ENCODE assay signal across 8 cellular contexts in the genomic region with DNA sequence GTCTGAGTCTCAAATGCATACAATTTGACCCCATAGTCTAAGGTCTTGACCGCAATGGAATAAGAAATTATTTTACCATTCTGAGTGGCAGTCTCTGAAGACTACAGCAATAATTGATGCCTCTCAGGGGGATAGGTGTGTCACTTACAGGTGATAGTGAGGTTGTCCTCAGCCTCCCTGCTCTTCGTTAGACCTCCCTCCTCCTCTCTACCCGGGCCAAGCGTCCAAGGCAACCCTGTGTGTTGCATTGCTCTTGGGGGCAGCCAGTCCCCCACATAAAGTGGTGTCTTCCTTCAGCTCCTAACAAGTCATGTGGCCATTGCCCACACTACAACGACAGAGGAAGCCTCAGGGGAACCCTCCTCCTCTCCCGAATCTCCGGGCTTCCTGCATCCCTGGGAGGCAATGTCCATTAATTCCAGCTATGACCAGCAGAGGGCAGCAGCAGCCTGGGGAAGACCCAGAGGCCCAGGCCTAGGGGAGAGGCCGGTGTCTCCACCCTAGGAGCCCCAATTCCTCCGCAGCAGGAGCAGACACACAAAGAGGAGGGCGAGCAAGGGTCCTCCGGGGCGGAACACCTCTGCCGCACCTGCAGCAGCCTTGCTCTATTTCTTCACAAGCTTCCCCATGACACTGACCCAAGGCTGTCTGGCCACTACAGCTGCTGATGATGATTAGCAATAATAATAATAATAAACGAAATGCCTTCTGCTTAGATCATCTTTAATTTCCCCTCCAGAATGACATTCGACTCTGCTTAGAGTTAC.
A peak's percentile ranks its signal among the peaks of the same experiment; 100 is the strongest.
DNase-seq lines count a peak whose midpoint lies in the region; ATAC-seq and TF ChIP-seq lines count a peak whose summit lies in the region.

No MANE protein-coding gene starts in this region.

- TF ChIP-seq POLR2A in right lobe of liver (IDR thresholded peaks at IDR 0.05): no peak

- H3K9me3 ChIP-seq in right lobe of liver: no peaks in the 10 kb centered on the region

- peaks cover 7% of the 10 kb centered on the region for H3K4me1 Mint-ChIP-seq in activated CD4-positive, alpha-beta T cell treated with anti-CD3 and anti-CD28 coated beads for 36 hours

- H3K9me3 Mint-ChIP-seq in activated CD4-positive, alpha-beta T cell treated with anti-CD3 and anti-CD28 coated beads for 36 hours (ENCODE audit: low read depth): no peaks in the 10 kb centered on the region

- H3K4me3 Mint-ChIP-seq in activated CD4-positive, alpha-beta T cell treated with anti-CD3 and anti-CD28 coated beads for 36 hours: no peak overlapping the region

- H3K27ac Mint-ChIP-seq in activated CD4-positive, alpha-beta T cell treated with anti-CD3 and anti-CD28 coated beads for 36 hours: no peak overlapping the region

- H3K27ac ChIP-seq in right lobe of liver: no peak overlapping the region

- WGBS in right lobe of liver (ENCODE audit: insufficient coverage, low coverage, low lambda C conversion rate, missing lambda C conversion rate): 41% methylated on average over 7 of the region's 15 CpGs

- intact Hi-C loops in activated CD4-positive, alpha-beta T cell treated with anti-CD3 and anti-CD28 coated beads for 36 hours (cut with DNase I, micrococcal nuclease): loop anchor here (1.0 to 10.0 kb wide), 5 partner anchors 153 to 698 kb away; no protein-coding TSS in a partner anchor
- intact Hi-C loops in right lobe of liver (cut with DNase I): no loop called here
- intact Hi-C loops in posterior vena cava (cut with DNase I): loop anchor here in 1 of 2 donors (10.0 kb wide), 1 partner anchor 414 kb away; no protein-coding TSS in a partner anchor

- no peak overlapping the region for H3K4me3 ChIP-seq in choroid plexus epithelial cell (ENCODE audit: low read depth, low read length)
- H3K4me3 ChIP-seq in right lobe of liver: no peak overlapping the region

- POLR2A ChIA-PET in GM10248 (lab: Yijun Ruan, JAX): no interaction called here
- POLR2A ChIA-PET in HEK293T (lab: Yijun Ruan, JAX): no interaction called here
- POLR2A ChIA-PET in activated CD4-positive, alpha-beta T cell treated with anti-CD3 and anti-CD28 coated beads for 36 hours (lab: Charles Lee): no interaction called here

- CTCF ChIA-PET in GM10248 (lab: Yijun Ruan, JAX) (interaction anchor here (0.6 to 9.0 kb wide), 31 partner anchors 10 to 704 kb away, joined by 3 to 135 read pairs (median 4); no protein-coding TSS in a partner anchor), HEK293T (lab: Yijun Ruan, JAX) (interaction anchor here (0.6 to 3.9 kb wide), 11 partner anchors 12 to 1903 kb away, joined by 3 to 37 read pairs (median 4); no protein-coding TSS in a partner anchor)
- CTCF ChIA-PET in activated CD4-positive, alpha-beta T cell treated with anti-CD3 and anti-CD28 coated beads for 36 hours (lab: Charles Lee): interaction anchor here (0.6 to 2.6 kb wide), 22 partner anchors 10 to 1531 kb away, joined by 3 to 13 read pairs (median 3); no protein-coding TSS in a partner anchor

- ATAC-seq in activated CD4-positive, alpha-beta T cell treated with anti-CD3 and anti-CD28 coated beads for 36 hours: peak; percentile 74
- peak; percentile 72 to 85 (median 80) for ATAC-seq in right lobe of liver

- DNase-seq in GM10248 (ENCODE audit: extremely low spot score) (peak; percentile 80), HEK293T (ENCODE audit: extremely low spot score) (peak; percentile 88), NCI-H2029 treated with DMSO at 0.1 percent for 48 hours (lab: John Stamatoyannopoulos, UW) (peak; percentile 59), choroid plexus epithelial cell (ENCODE audit: low read depth) (peak; percentile 66), right lobe of liver (peak; percentile 55 to 67 (median 67)), posterior vena cava (ENCODE audit: low spot score) (no peak)
- DNase-seq in activated CD4-positive, alpha-beta T cell treated with anti-CD3 and anti-CD28 coated beads for 36 hours: peak; percentile 84
- DNase-seq in stimulated activated CD8-positive, alpha-beta memory T cell treated with anti-CD3 and anti-CD28 coated beads, Interleukin-12 subunit alpha, Interleukin-12 subunit beta, amount 100 ng/mL, for 4 hours (ENCODE audit: low read depth): peak; percentile 19

- H3K27me3 Mint-ChIP-seq in activated CD4-positive, alpha-beta T cell treated with anti-CD3 and anti-CD28 coated beads for 36 hours: peaks cover 8% of the 10 kb centered on the region

- H3K36me3 Mint-ChIP-seq in activated CD4-positive, alpha-beta T cell treated with anti-CD3 and anti-CD28 coated beads for 36 hours (ENCODE audit: low read depth): no peaks in the 10 kb centered on the region

- TF ChIP-seq CTCF in GM10248 (IDR thresholded peaks at IDR 0.05; ENCODE audit: control extremely low read depth, extremely low read depth, low read depth, missing control alignments) (peak; percentile 91), choroid plexus epithelial cell (conservative IDR thresholded peaks at IDR 0.05; ENCODE audit: low read depth, low read length) (peak; percentile 92), right lobe of liver (IDR thresholded peaks at IDR 0.05) (peak; percentile 65 to 81 (median 78))

- no peaks in the 10 kb centered on the region for H3K27me3 ChIP-seq in right lobe of liver

- H3K4me1 ChIP-seq in right lobe of liver: peaks cover 0 to 3% (median 0%) of the 10 kb centered on the region in 4 donors

- no peaks in the 10 kb centered on the region for H3K36me3 ChIP-seq in right lobe of liver

TF ChIP-seq in HEK293T, 16 proteins besides CTCF, POLR2A, EP300 and RAD21:
- TF ChIP-seq ARNT (IDR thresholded peaks at IDR 0.05): no peak
- TF ChIP-seq BHLHE40 (IDR thresholded peaks at IDR 0.05; ENCODE audit: borderline replicate concordance): no peak
- TF ChIP-seq, protein P1, sequence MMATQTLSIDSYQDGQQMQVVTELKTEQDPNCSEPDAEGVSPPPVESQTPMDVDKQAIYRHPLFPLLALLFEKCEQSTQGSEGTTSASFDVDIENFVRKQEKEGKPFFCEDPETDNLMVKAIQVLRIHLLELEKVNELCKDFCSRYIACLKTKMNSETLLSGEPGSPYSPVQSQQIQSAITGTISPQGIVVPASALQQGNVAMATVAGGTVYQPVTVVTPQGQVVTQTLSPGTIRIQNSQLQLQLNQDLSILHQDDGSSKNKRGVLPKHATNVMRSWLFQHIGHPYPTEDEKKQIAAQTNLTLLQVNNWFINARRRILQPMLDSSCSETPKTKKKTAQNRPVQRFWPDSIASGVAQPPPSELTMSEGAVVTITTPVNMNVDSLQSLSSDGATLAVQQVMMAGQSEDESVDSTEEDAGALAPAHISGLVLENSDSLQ (IDR thresholded peaks at IDR 0.05): no peak
- no peak for TF ChIP-seq LEF1 (IDR thresholded peaks at IDR 0.05; ENCODE audit: borderline replicate concordance)
- TF ChIP-seq TARDBP (IDR thresholded peaks at IDR 0.05): no peak
- TF ChIP-seq FOXM1 (IDR thresholded peaks at IDR 0.05; ENCODE audit: borderline replicate concordance): no peak
- no peak for TF ChIP-seq ZNF384 (IDR thresholded peaks at IDR 0.05)
- no peak for TF ChIP-seq HDGF (IDR thresholded peaks at IDR 0.05; ENCODE audit: borderline replicate concordance)
- TF ChIP-seq FOXK2 (IDR thresholded peaks at IDR 0.05): no peak
- TF ChIP-seq L3MBTL2 (conservative IDR thresholded peaks at IDR 0.05): no peak
- TF ChIP-seq SUZ12 (IDR thresholded peaks at IDR 0.05): no peak

Comparison
In these comparisons a context has a peak if more than half of its experiments do, and no peak if none do; other contexts are left out.
1. intact Hi-C loops: an anchor here in activated CD4-positive, alpha-beta T cell treated with anti-CD3 and anti-CD28 coated beads for 36 hours (1.0 to 10.0 kb wide); none called in right lobe of liver.